In genomic region chrX:22095306-22095705, GRCh38 we compare ENCODE assay signal across 13 cellular contexts.
A peak's percentile ranks its signal among the peaks of the same experiment; 100 is the strongest.
DNase-seq lines count a peak whose midpoint lies in the region; ATAC-seq and TF ChIP-seq lines count a peak whose summit lies in the region.
"Had no signal": no experiment of that assay in that cellular context is flagged by ENCODE, and none has a peak within 500 bp of the region (broad histone marks: within the 10 kb centered on the region; RNA-seq: fewer than 3 reads in every experiment).

No MANE protein-coding gene starts in this region.

- H3K4me1 ChIP-seq in upper lobe of left lung = no peaks in the 10 kb centered on the region
- H3K4me1 ChIP-seq: esophagus squamous epithelium had no signal

- TF ChIP-seq EP300 in upper lobe of left lung (IDR thresholded peaks at IDR 0.05) = no peak

- CTCF ChIA-PET in activated CD4-positive, alpha-beta memory T cell treated with anti-CD3 and anti-CD28 coated beads for 36 hours (lab: Charles Lee) = no interaction called here

- H3K27ac ChIP-seq in upper lobe of left lung = no peak overlapping the region
- H3K27ac ChIP-seq: esophagus squamous epithelium had no signal

- 71 to 75% methylated on average over 3 of the region's 3 CpGs for WGBS in upper lobe of left lung, 2 donors

- H3K4me3 ChIP-seq in fibroblast of pulmonary artery (replicated peaks; ENCODE audit: low read depth, low read length) (no peak overlapping the region), upper lobe of left lung (no peak overlapping the region)
- H3K4me3 ChIP-seq: esophagus squamous epithelium had no signal

- ATAC-seq in upper lobe of left lung (ENCODE audit: low FRiP score in 2 of 2) = peak; percentile 58 to 92
- ATAC-seq: activated CD4-positive, CD25-positive, alpha-beta regulatory T cell treated with anti-CD3 and anti-CD28 coated beads, Interleukin-2, amount 50 U/mL, for 24 hours; stimulated activated naive CD8-positive, alpha-beta T cell treated with anti-CD3 and anti-CD28 coated beads, Interleukin-15, amount 100 ng/mL, for 72 hours had no signal

- H3K9me3 ChIP-seq in upper lobe of left lung = no peaks in the 10 kb centered on the region
- H3K9me3 ChIP-seq: esophagus squamous epithelium had no signal

- no peak for TF ChIP-seq POLR2A in upper lobe of left lung (IDR thresholded peaks at IDR 0.05)

- no peaks in the 10 kb centered on the region for H3K9me3 Mint-ChIP-seq in activated CD4-positive, alpha-beta memory T cell treated with anti-CD3 and anti-CD28 coated beads for 36 hours
- H3K9me3 Mint-ChIP-seq: stimulated activated naive CD8-positive, alpha-beta T cell treated with anti-CD3 and anti-CD28 coated beads, Interleukin-15, amount 100 ng/mL, for 72 hours had no signal

- H3K27me3 ChIP-seq in upper lobe of left lung = no peaks in the 10 kb centered on the region
- H3K27me3 ChIP-seq: esophagus squamous epithelium had no signal

- H3K4me3 Mint-ChIP-seq in activated CD4-positive, alpha-beta memory T cell treated with anti-CD3 and anti-CD28 coated beads for 36 hours = no peak overlapping the region
- H3K4me3 Mint-ChIP-seq: stimulated activated naive CD8-positive, alpha-beta T cell treated with anti-CD3 and anti-CD28 coated beads, Interleukin-15, amount 100 ng/mL, for 72 hours had no signal

- no peak for TF ChIP-seq CTCF in fibroblast of pulmonary artery (IDR thresholded peaks at IDR 0.05; ENCODE audit: low read length, missing control alignments)
- TF ChIP-seq CTCF in upper lobe of left lung (IDR thresholded peaks at IDR 0.05) = no peak

- DNase-seq in fibroblast of pulmonary artery (ENCODE audit: low read depth) (peak; percentile 63), myocyte (ENCODE audit: low read depth) (peak; percentile 33), upper lobe of left lung (no peak), SKM-1 treated with dmso at 0.1 percent for 144 hours (lab: John Stamatoyannopoulos, UW; ENCODE audit: unreplicated experiment) (no peak), SIG-M5 treated with dmso at 0.1 percent for 504 hours (lab: John Stamatoyannopoulos, UW; ENCODE audit: unreplicated experiment) (no peak)
- no peak for DNase-seq in activated CD4-positive, alpha-beta memory T cell treated with anti-CD3 and anti-CD28 coated beads for 36 hours
- DNase-seq: esophagus squamous epithelium; NCI-H1105 treated with DMSO at 0.1 percent for 48 hours; NCI-H748 treated with DMSO at 0.1 percent for 48 hours; posterior cingulate gyrus; stimulated activated naive CD8-positive, alpha-beta T cell treated with anti-CD3 and anti-CD28 coated beads, Interleukin-15, amount 100 ng/mL, for 72 hours had no signal

- H3K27ac Mint-ChIP-seq in activated CD4-positive, alpha-beta memory T cell treated with anti-CD3 and anti-CD28 coated beads for 36 hours = no peak overlapping the region

- no peaks in the 10 kb centered on the region for H3K36me3 Mint-ChIP-seq in activated CD4-positive, alpha-beta memory T cell treated with anti-CD3 and anti-CD28 coated beads for 36 hours

- H3K36me3 ChIP-seq in upper lobe of left lung = no peaks in the 10 kb centered on the region
- H3K36me3 ChIP-seq: esophagus squamous epithelium had no signal

- POLR2A ChIA-PET in activated CD4-positive, alpha-beta memory T cell treated with anti-CD3 and anti-CD28 coated beads for 36 hours (lab: Charles Lee) = interaction anchor here (0.6 kb wide), 1 partner anchor 115 kb away, joined by 3 read pairs; no protein-coding TSS in a partner anchor

- no peaks in the 10 kb centered on the region for H3K4me1 Mint-ChIP-seq in activated CD4-positive, alpha-beta memory T cell treated with anti-CD3 and anti-CD28 coated beads for 36 hours (ENCODE audit: low read depth)

- no peaks in the 10 kb centered on the region for H3K27me3 Mint-ChIP-seq in activated CD4-positive, alpha-beta memory T cell treated with anti-CD3 and anti-CD28 coated beads for 36 hours
- H3K27me3 Mint-ChIP-seq: stimulated activated naive CD8-positive, alpha-beta T cell treated with anti-CD3 and anti-CD28 coated beads, Interleukin-15, amount 100 ng/mL, for 72 hours had no signal

- intact Hi-C loops in activated CD4-positive, alpha-beta memory T cell treated with anti-CD3 and anti-CD28 coated beads for 36 hours (cut with micrococcal nuclease) = no loop called here

TF ChIP-seq in PFSK-1, 5 proteins besides CTCF, POLR2A, EP300 and RAD21:
- TF ChIP-seq, protein P1, sequence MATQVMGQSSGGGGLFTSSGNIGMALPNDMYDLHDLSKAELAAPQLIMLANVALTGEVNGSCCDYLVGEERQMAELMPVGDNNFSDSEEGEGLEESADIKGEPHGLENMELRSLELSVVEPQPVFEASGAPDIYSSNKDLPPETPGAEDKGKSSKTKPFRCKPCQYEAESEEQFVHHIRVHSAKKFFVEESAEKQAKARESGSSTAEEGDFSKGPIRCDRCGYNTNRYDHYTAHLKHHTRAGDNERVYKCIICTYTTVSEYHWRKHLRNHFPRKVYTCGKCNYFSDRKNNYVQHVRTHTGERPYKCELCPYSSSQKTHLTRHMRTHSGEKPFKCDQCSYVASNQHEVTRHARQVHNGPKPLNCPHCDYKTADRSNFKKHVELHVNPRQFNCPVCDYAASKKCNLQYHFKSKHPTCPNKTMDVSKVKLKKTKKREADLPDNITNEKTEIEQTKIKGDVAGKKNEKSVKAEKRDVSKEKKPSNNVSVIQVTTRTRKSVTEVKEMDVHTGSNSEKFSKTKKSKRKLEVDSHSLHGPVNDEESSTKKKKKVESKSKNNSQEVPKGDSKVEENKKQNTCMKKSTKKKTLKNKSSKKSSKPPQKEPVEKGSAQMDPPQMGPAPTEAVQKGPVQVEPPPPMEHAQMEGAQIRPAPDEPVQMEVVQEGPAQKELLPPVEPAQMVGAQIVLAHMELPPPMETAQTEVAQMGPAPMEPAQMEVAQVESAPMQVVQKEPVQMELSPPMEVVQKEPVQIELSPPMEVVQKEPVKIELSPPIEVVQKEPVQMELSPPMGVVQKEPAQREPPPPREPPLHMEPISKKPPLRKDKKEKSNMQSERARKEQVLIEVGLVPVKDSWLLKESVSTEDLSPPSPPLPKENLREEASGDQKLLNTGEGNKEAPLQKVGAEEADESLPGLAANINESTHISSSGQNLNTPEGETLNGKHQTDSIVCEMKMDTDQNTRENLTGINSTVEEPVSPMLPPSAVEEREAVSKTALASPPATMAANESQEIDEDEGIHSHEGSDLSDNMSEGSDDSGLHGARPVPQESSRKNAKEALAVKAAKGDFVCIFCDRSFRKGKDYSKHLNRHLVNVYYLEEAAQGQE (IDR thresholded peaks at IDR 0.05; ENCODE audit: insufficient read depth in 1 of 2, low read depth in 2 of 2, low read length in 2 of 2) = no peak
- TF ChIP-seq TAF1 (IDR thresholded peaks at IDR 0.05; ENCODE audit: borderline replicate concordance, insufficient read depth, low read length) (no peak), FOXP2 (optimal IDR thresholded peaks at IDR 0.05; ENCODE audit: borderline replicate concordance, extremely low read depth, extremely low read length, insufficient read depth) (no peak), POLR2AphosphoS5 (IDR thresholded peaks at IDR 0.05; ENCODE audit: low read depth, low read length) (no peak), SIN3A (IDR thresholded peaks at IDR 0.05; ENCODE audit: borderline replicate concordance, insufficient read depth, low read length) (peak; percentile 25; the same call in 1 of the 2 replicates)

Comparison
In these comparisons a context has a peak if more than half of its experiments do, and no peak if none do; other contexts are left out.
1. DNase-seq: peak in fibroblast of pulmonary artery (single experiment) and myocyte (single experiment); none in upper lobe of left lung (0 of 2), SKM-1 treated with dmso at 0.1 percent for 144 hours (single experiment), activated CD4-positive, alpha-beta memory T cell treated with anti-CD3 and anti-CD28 coated beads for 36 hours (single experiment) and SIG-M5 treated with dmso at 0.1 percent for 504 hours (single experiment).